8 cellular contexts compared by ENCODE assay signal in genomic region chr14:77025744-77026165, GRCh38. TPM values are rescaled to one million over a fixed set of nuclear protein-coding genes. Genes with fewer than 3 reads are reported as not detected.
DNase-seq lines count a peak whose midpoint lies in the region; ATAC-seq and TF ChIP-seq lines count a peak whose summit lies in the region.

No MANE protein-coding gene starts in this region.

- H3K27me3 ChIP-seq in ACC112 (ENCODE audit: insufficient read depth, low read length) (no peaks in the 10 kb centered on the region), mucosa of stomach (ENCODE audit: control insufficient read depth, insufficient read depth, low read length) (no peaks in the 10 kb centered on the region)

- peak; percentile 39 for TF ChIP-seq CTCF in HFFc6 (IDR thresholded peaks at IDR 0.05)
- TF ChIP-seq CTCF in choroid plexus epithelial cell (conservative IDR thresholded peaks at IDR 0.05; ENCODE audit: low read depth, low read length): no peak

- H2AFZ ChIP-seq in ACC112 (ENCODE audit: low read length, unreplicated experiment): no peak overlapping the region

- peak overlapping the region; percentile 83 for H3K27ac Mint-ChIP-seq in HFFc6

- H3K79me2 ChIP-seq in ACC112 (ENCODE audit: control insufficient read depth, insufficient read depth, low read length, unreplicated experiment): peaks cover 41% of the 10 kb centered on the region

- H3K36me3 ChIP-seq in ACC112 (ENCODE audit: insufficient read depth, low read length): peaks cover 16% of the 10 kb centered on the region; the same call in 1 of the 2 replicates
- peaks cover 5% of the 10 kb centered on the region for H3K36me3 ChIP-seq in mucosa of stomach (ENCODE audit: control insufficient read depth, insufficient read depth, low read length)

- ATAC-seq in GM21526 (IDR thresholded peaks at IDR 0.05; ENCODE audit: low FRiP score, unreplicated experiment): no peak

- DNase-seq in HFFc6 (no peak), choroid plexus epithelial cell (ENCODE audit: low read depth) (no peak), NCI-H446 (lab: John Stamatoyannopoulos, UW) (no peak), LoVo (ENCODE audit: low spot score) (no peak)
- no peak for DNase-seq in activated CD4-positive, alpha-beta T cell treated with anti-CD3 and anti-CD28 coated beads for 48 hours

- H3K9me3 Mint-ChIP-seq in HFFc6: no peaks in the 10 kb centered on the region

- H3K9ac ChIP-seq in mucosa of stomach (ENCODE audit: low read length): peak overlapping the region; percentile 92

- peak overlapping the region; percentile 81 for H3K4me3 ChIP-seq in ACC112 (ENCODE audit: low read depth, low read length)
- H3K4me3 ChIP-seq in choroid plexus epithelial cell (ENCODE audit: low read depth, low read length): peak overlapping the region; percentile 83
- H3K4me3 ChIP-seq in mucosa of stomach (ENCODE audit: low read length): peak overlapping the region; percentile 83

- peak overlapping the region; percentile 95 for H3K27ac ChIP-seq in ACC112 (ENCODE audit: low read depth, low read length)

- no peaks in the 10 kb centered on the region for H3K9me3 ChIP-seq in mucosa of stomach (ENCODE audit: control insufficient read depth, low read length)

- H3K4me1 ChIP-seq in ACC112 (ENCODE audit: control insufficient read depth, insufficient read depth, low read length, unreplicated experiment) (peaks cover 25% of the 10 kb centered on the region), mucosa of stomach (ENCODE audit: control insufficient read depth, insufficient read depth, low read length) (peaks cover 54% of the 10 kb centered on the region)

- peaks cover 22% of the 10 kb centered on the region for H3K36me3 Mint-ChIP-seq in HFFc6 (ENCODE audit: low read depth)

- H3K4me1 Mint-ChIP-seq in HFFc6 (ENCODE audit: low read depth): peaks cover 37% of the 10 kb centered on the region

- peak overlapping the region; percentile 92 for H3K4me3 Mint-ChIP-seq in HFFc6

- peaks cover 11% of the 10 kb centered on the region for H3K27me3 Mint-ChIP-seq in HFFc6 (ENCODE audit: insufficient read depth)

RNA-seq across cellular contexts. Expression of gene IRF2BPL, which starts 2.8 kb away (rescaled TPM):
- total RNA-seq in HFFc6 (2021; fragmentation: NEBNext Ultra II Directional; extraction: Animal tissue kit (Norgen Biotek cat#: 25700)): 10 to 100 TPM; 37.1 to 46.3 (median 38.3) TPM
